Comparison of ENCODE assay signal across 1 cellular context in the genomic region with DNA sequence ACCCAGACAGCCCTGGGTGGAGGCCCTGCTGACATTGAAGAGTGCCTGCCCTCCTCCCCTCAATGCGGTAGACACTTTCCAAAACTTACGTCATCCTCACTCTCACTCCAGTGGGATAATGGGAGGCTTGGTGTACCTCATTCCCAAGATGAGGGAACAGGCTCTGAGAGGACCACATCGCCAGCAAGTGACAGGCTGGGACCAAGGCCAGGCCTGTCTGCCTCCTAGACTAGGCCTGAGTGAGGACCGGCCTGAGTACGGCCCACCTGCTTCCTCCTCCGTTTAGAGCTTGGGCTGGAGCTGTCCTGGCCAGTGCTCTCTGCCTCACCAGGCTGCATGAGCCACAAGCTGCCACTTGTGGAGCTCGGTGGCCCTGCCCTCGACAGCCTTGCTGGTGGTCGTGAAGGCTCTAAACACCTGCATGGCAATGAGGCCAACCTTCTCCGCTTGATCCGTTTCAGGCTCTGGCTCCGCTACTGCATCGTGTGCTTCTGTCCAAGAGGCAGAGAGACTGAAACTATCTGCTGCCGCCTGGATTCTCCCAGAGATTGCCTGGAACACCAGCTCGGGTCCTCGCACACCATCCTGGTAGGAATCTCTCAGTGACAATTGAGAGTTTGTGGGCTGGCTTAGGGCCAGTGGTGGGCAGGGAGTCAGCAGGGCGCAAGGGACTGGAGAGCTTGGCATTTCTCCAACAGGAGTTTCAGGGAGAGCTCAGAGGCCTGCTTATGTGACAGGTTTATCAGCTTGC.
TF ChIP-seq lines count a peak whose summit lies in the region.

No MANE protein-coding gene starts in this region.

TF ChIP-seq in HepG2, 621 proteins besides CTCF, POLR2A, EP300 and RAD21 (continued from another document and continues in another):
- TF ChIP-seq, protein P1, sequence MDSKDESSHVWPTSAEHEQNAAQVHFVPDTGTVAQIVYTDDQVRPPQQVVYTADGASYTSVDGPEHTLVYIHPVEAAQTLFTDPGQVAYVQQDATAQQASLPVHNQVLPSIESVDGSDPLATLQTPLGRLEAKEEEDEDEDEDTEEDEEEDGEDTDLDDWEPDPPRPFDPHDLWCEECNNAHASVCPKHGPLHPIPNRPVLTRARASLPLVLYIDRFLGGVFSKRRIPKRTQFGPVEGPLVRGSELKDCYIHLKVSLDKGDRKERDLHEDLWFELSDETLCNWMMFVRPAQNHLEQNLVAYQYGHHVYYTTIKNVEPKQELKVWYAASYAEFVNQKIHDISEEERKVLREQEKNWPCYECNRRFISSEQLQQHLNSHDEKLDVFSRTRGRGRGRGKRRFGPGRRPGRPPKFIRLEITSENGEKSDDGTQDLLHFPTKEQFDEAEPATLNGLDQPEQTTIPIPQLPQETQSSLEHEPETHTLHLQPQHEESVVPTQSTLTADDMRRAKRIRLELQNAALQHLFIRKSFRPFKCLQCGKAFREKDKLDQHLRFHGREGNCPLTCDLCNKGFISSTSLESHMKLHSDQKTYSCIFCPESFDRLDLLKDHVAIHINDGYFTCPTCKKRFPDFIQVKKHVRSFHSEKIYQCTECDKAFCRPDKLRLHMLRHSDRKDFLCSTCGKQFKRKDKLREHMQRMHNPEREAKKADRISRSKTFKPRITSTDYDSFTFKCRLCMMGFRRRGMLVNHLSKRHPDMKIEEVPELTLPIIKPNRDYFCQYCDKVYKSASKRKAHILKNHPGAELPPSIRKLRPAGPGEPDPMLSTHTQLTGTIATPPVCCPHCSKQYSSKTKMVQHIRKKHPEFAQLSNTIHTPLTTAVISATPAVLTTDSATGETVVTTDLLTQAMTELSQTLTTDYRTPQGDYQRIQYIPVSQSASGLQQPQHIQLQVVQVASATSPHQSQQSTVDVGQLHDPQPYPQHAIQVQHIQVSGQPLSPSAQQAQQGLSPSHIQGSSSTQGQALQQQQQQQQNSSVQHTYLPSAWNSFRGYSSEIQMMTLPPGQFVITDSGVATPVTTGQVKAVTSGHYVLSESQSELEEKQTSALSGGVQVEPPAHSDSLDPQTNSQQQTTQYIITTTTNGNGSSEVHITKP (CRISPR knock-in tag; IDR thresholded peaks at IDR 0.05; ENCODE audit: low read depth): no peak
- TF ChIP-seq, protein P2, sequence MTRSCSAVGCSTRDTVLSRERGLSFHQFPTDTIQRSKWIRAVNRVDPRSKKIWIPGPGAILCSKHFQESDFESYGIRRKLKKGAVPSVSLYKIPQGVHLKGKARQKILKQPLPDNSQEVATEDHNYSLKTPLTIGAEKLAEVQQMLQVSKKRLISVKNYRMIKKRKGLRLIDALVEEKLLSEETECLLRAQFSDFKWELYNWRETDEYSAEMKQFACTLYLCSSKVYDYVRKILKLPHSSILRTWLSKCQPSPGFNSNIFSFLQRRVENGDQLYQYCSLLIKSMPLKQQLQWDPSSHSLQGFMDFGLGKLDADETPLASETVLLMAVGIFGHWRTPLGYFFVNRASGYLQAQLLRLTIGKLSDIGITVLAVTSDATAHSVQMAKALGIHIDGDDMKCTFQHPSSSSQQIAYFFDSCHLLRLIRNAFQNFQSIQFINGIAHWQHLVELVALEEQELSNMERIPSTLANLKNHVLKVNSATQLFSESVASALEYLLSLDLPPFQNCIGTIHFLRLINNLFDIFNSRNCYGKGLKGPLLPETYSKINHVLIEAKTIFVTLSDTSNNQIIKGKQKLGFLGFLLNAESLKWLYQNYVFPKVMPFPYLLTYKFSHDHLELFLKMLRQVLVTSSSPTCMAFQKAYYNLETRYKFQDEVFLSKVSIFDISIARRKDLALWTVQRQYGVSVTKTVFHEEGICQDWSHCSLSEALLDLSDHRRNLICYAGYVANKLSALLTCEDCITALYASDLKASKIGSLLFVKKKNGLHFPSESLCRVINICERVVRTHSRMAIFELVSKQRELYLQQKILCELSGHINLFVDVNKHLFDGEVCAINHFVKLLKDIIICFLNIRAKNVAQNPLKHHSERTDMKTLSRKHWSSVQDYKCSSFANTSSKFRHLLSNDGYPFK (CRISPR knock-in tag; IDR thresholded peaks at IDR 0.05; ENCODE audit: borderline replicate concordance): peak; percentile 47; the same call in 1 of the 2 replicates
- TF ChIP-seq, protein P3, sequence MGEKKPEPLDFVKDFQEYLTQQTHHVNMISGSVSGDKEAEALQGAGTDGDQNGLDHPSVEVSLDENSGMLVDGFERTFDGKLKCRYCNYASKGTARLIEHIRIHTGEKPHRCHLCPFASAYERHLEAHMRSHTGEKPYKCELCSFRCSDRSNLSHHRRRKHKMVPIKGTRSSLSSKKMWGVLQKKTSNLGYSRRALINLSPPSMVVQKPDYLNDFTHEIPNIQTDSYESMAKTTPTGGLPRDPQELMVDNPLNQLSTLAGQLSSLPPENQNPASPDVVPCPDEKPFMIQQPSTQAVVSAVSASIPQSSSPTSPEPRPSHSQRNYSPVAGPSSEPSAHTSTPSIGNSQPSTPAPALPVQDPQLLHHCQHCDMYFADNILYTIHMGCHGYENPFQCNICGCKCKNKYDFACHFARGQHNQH (CRISPR knock-in tag; IDR thresholded peaks at IDR 0.05): 0 out of 2 replicates have a peak, but pooled peaks have one; percentile 22
- TF ChIP-seq ZMAT3 (CRISPR knock-in tag; conservative IDR thresholded peaks at IDR 0.05) (0 out of 2 replicates have a peak, but pooled peaks have one; percentile 56), ZNF788 (CRISPR knock-in tag; IDR thresholded peaks at IDR 0.05; ENCODE audit: borderline replicate concordance) (0 out of 2 replicates have a peak, but pooled peaks have one; percentile 5), SOX6 (IDR thresholded peaks at IDR 0.05) (no peak), SOX6 (CRISPR knock-in tag; IDR thresholded peaks at IDR 0.05) (peak; percentile 35; the same call in 1 of the 2 replicates), ZSCAN29 (CRISPR knock-in tag; conservative IDR thresholded peaks at IDR 0.05) (0 out of 2 replicates have a peak, but pooled peaks have one; percentile 26), TRAFD1 (CRISPR knock-in tag; IDR thresholded peaks at IDR 0.05; ENCODE audit: borderline replicate concordance) (peak; percentile 80; the same call in 1 of the 2 replicates), DNMT1 (CRISPR knock-in tag; IDR thresholded peaks at IDR 0.05) (peak; percentile 78; the same call in 1 of the 2 replicates), HNF1A (IDR thresholded peaks at IDR 0.05; ENCODE audit: low read depth) (no peak), HNF1A (CRISPR knock-in tag; IDR thresholded peaks at IDR 0.05; ENCODE audit: borderline replicate concordance) (no peak; the same call in 1 of the 2 replicates), ZNF224 (CRISPR knock-in tag; IDR thresholded peaks at IDR 0.05) (0 out of 2 replicates have a peak, but pooled peaks have one; percentile 19), PHF21A (CRISPR knock-in tag; IDR thresholded peaks at IDR 0.05) (0 out of 2 replicates have a peak, but pooled peaks have one; percentile 41), ATF2 (CRISPR knock-in tag; IDR thresholded peaks at IDR 0.05) (peak; percentile 4; the same call in 1 of the 2 replicates), HDAC1 (CRISPR knock-in tag; IDR thresholded peaks at IDR 0.05) (0 out of 2 replicates have a peak, but pooled peaks have one; percentile 37), IKZF4 (CRISPR knock-in tag; IDR thresholded peaks at IDR 0.05; ENCODE audit: borderline replicate concordance, low read depth, not compliant biosample characterization) (peak; percentile 29), ZBTB38 (CRISPR knock-in tag; IDR thresholded peaks at IDR 0.05) (peak; percentile 96), ZNF468 (CRISPR knock-in tag; IDR thresholded peaks at IDR 0.05) (no peak), ZFX (CRISPR knock-in tag; IDR thresholded peaks at IDR 0.05; ENCODE audit: low read depth) (peak; percentile 97), FOSL2 (CRISPR knock-in tag; IDR thresholded peaks at IDR 0.05) (no peak), ONECUT2 (CRISPR knock-in tag; IDR thresholded peaks at IDR 0.05) (no peak), ZNF570 (CRISPR knock-in tag; IDR thresholded peaks at IDR 0.05; ENCODE audit: borderline replicate concordance) (no peak), ADNP (CRISPR knock-in tag; IDR thresholded peaks at IDR 0.05) (no peak), KLF16 (CRISPR knock-in tag; IDR thresholded peaks at IDR 0.05) (0 out of 4 replicates have a peak, but pooled peaks of 1 of the 2 experiments have one; percentile 74), ZNF709 (CRISPR knock-in tag; IDR thresholded peaks at IDR 0.05) (0 out of 2 replicates have a peak, but pooled peaks have one; percentile 20), SNAPC2 (CRISPR knock-in tag; IDR thresholded peaks at IDR 0.05) (no peak), ZBTB26 (CRISPR knock-in tag; IDR thresholded peaks at IDR 0.05; ENCODE audit: borderline replicate concordance) (no peak), ZNF292 (CRISPR knock-in tag; IDR thresholded peaks at IDR 0.05; ENCODE audit: borderline replicate concordance, low read depth) (0 out of 2 replicates have a peak, but pooled peaks have one; percentile 31), ZNF747 (CRISPR knock-in tag; IDR thresholded peaks at IDR 0.05; ENCODE audit: borderline replicate concordance) (0 out of 2 replicates have a peak, but pooled peaks have one; percentile 21), RFX1 (IDR thresholded peaks at IDR 0.05) (no peak), SMC3 (IDR thresholded peaks at IDR 0.05; ENCODE audit: low read length) (no peak), ZNF598 (CRISPR knock-in tag; IDR thresholded peaks at IDR 0.05; ENCODE audit: borderline replicate concordance) (0 out of 2 replicates have a peak, but pooled peaks have one; percentile 35), ZNF549 (CRISPR knock-in tag; IDR thresholded peaks at IDR 0.05) (no peak)
- TF ChIP-seq, protein P4, sequence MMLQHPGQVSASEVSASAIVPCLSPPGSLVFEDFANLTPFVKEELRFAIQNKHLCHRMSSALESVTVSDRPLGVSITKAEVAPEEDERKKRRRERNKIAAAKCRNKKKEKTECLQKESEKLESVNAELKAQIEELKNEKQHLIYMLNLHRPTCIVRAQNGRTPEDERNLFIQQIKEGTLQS (CRISPR knock-in tag; IDR thresholded peaks at IDR 0.05): 0 out of 2 replicates have a peak, but pooled peaks have one; percentile 8
- TF ChIP-seq, protein P5, sequence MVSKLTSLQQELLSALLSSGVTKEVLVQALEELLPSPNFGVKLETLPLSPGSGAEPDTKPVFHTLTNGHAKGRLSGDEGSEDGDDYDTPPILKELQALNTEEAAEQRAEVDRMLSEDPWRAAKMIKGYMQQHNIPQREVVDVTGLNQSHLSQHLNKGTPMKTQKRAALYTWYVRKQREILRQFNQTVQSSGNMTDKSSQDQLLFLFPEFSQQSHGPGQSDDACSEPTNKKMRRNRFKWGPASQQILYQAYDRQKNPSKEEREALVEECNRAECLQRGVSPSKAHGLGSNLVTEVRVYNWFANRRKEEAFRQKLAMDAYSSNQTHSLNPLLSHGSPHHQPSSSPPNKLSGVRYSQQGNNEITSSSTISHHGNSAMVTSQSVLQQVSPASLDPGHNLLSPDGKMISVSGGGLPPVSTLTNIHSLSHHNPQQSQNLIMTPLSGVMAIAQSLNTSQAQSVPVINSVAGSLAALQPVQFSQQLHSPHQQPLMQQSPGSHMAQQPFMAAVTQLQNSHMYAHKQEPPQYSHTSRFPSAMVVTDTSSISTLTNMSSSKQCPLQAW (CRISPR knock-in tag; IDR thresholded peaks at IDR 0.05): peak; percentile 63
